ENCODE assay signal across 7 cellular contexts in the genomic region with DNA sequence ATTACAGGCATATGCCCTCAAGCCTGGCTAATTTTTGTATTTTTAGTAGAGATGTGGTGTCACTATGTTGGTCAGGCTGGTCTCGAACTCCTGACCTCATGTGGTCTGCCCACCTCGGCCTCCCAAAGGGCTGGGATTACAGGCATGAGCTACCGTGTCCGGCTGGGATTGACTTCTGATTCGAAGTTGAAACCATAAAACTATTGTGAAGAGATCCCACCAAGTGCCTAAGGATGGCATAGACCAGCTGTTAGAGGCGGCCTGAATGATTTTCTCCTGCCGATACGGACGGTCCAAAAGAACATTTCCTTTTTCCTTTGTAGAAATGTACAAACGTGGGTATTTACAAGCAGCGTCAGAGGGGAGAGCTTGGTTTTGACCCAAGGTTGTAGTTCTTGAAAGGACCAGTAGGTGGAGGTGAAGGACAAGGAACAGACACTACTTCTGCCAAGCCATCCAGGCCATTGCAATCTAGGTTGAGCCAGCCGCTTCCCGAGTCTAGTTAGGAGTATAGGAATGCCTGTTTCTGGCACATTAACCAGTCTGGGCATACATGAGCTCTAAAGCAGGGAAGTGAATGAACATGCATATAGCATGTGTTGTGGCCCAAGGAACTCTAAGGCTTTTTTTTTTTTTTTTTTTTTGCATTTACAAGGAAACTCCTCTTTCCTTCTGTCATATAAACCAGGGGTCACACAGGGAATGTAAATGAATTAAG. TPM values are rescaled to one million over a fixed set of nuclear protein-coding genes. Genes with fewer than 3 reads are reported as not detected.
DNase-seq lines count a peak whose midpoint lies in the region; ATAC-seq and TF ChIP-seq lines count a peak whose summit lies in the region.

No MANE protein-coding gene starts in this region.

- H3K36me3 Mint-ChIP-seq in activated T-cell treated with anti-CD3 and anti-CD28 coated beads, Interleukin-2, amount 50 U/mL, for 72 hours (ENCODE audit: insufficient read depth in 2 of 2): no peaks in the 10 kb centered on the region

- H3K4me1 Mint-ChIP-seq in activated T-cell treated with anti-CD3 and anti-CD28 coated beads, Interleukin-2, amount 50 U/mL, for 72 hours (ENCODE audit: low read depth): peaks cover under 1% of the 10 kb centered on the region

- H3K9me3 ChIP-seq in Loucy (ENCODE audit: insufficient read depth, low read depth, low read length): no peaks in the 10 kb centered on the region
- no peaks in the 10 kb centered on the region for H3K9me3 ChIP-seq in upper lobe of right lung

- peaks cover 40% of the 10 kb centered on the region for H3K27me3 Mint-ChIP-seq in activated T-cell treated with anti-CD3 and anti-CD28 coated beads, Interleukin-2, amount 50 U/mL, for 72 hours (ENCODE audit: low read depth)

- H4K20me1 ChIP-seq in Loucy (ENCODE audit: insufficient read depth, low read length, poor library complexity, severe bottlenecking): no peaks in the 10 kb centered on the region

- H3K4me1 ChIP-seq in Loucy (ENCODE audit: insufficient read depth, low read length, poor library complexity, severe bottlenecking) (no peaks in the 10 kb centered on the region), upper lobe of right lung (no peaks in the 10 kb centered on the region)

- DNase-seq in RPMI7951 (ENCODE audit: low read depth): peak; percentile 92
- peak; percentile 68 to 78 for DNase-seq in activated T-cell treated with anti-CD3 and anti-CD28 coated beads, Interleukin-2, amount 50 U/mL, for 72 hours
- DNase-seq in fibroblast of pulmonary artery (ENCODE audit: low read depth): peak; percentile 93
- peak in 48 of 56 donors; percentile 5 to 83 (median 40) for DNase-seq in nucleus accumbens (lab: John Stamatoyannopoulos, UW)
- no peak for DNase-seq in upper lobe of right lung

- H3K27me3 ChIP-seq in Loucy (ENCODE audit: insufficient read depth, low read length, poor library complexity, severe bottlenecking) (no peaks in the 10 kb centered on the region), upper lobe of right lung (peaks cover 29% of the 10 kb centered on the region)

- H3K4me3 ChIP-seq in Loucy (ENCODE audit: low read length, poor library complexity, severe bottlenecking) (no peak overlapping the region), fibroblast of pulmonary artery (replicated peaks; ENCODE audit: low read depth, low read length) (no peak overlapping the region), upper lobe of right lung (no peak overlapping the region)

- H3K36me3 ChIP-seq in Loucy (ENCODE audit: insufficient read depth, low read length) (no peaks in the 10 kb centered on the region), upper lobe of right lung (no peaks in the 10 kb centered on the region)

- H2AFZ ChIP-seq in Loucy (ENCODE audit: low read length): peak overlapping the region; percentile 71

- H3K27ac Mint-ChIP-seq in activated T-cell treated with anti-CD3 and anti-CD28 coated beads, Interleukin-2, amount 50 U/mL, for 72 hours: no peak overlapping the region

- no peak overlapping the region for H3K4me3 Mint-ChIP-seq in activated T-cell treated with anti-CD3 and anti-CD28 coated beads, Interleukin-2, amount 50 U/mL, for 72 hours

- H3K9me3 Mint-ChIP-seq in activated T-cell treated with anti-CD3 and anti-CD28 coated beads, Interleukin-2, amount 50 U/mL, for 72 hours: no peaks in the 10 kb centered on the region

- H3K4me2 ChIP-seq in Loucy (ENCODE audit: low read depth, low read length, poor library complexity, severe bottlenecking): no peak overlapping the region

- TF ChIP-seq CTCF in GM12874 (IDR thresholded peaks at IDR 0.05; ENCODE audit: insufficient read depth, low read depth, low read length) (peak; percentile 80), Loucy (conservative IDR thresholded peaks at IDR 0.05; ENCODE audit: low read length) (peak; percentile 82), fibroblast of pulmonary artery (IDR thresholded peaks at IDR 0.05; ENCODE audit: low read length, missing control alignments) (peak; percentile 93), upper lobe of right lung (IDR thresholded peaks at IDR 0.05) (peak; percentile 90)

- no peaks in the 10 kb centered on the region for H3K79me2 ChIP-seq in Loucy (ENCODE audit: insufficient read depth, low read length)

- ATAC-seq in activated T-cell treated with anti-CD3 and anti-CD28 coated beads, Interleukin-2, amount 50 U/mL, for 72 hours (replicated peaks in 1 of 2): peak; percentile 81
- ATAC-seq in upper lobe of right lung: peak; percentile 98

- no peak overlapping the region for H3K9ac ChIP-seq in Loucy (ENCODE audit: low read depth, low read length, poor library complexity, severe bottlenecking)

- intact Hi-C loops in upper lobe of right lung (cut with DNase I): loop anchor here (5.0 kb wide), 1 partner anchor 320 kb away; no protein-coding TSS in a partner anchor

- no peaks in the 10 kb centered on the region for H3F3A ChIP-seq in Loucy (ENCODE audit: low read depth)

- no peaks in the 10 kb centered on the region for H3K9me2 ChIP-seq in Loucy (replicated peaks; ENCODE audit: low read depth, low read length)

- H3K27ac ChIP-seq in upper lobe of right lung: no peak overlapping the region

RNA-seq across cellular contexts. Expression of a gene that starts 29.0 kb away (rescaled TPM):
- total RNA-seq in RPMI7951 (2014; rRNA removed; shearing (Covaris generic)): 10.1 and 12.1 TPM in 2 replicates
- 1 to 10 TPM; 4.1 to 4.2 TPM for total RNA-seq in activated T-cell treated with anti-CD3 and anti-CD28 coated beads, Interleukin-2, amount 50 U/mL, for 72 hours
- 3.4 TPM for total RNA-seq in upper lobe of right lung

RNA-seq across cellular contexts. Expression of a gene that starts 29.3 kb away (rescaled TPM):
- total RNA-seq in RPMI7951 (2014; rRNA removed; shearing (Covaris generic)): 188 and 215 TPM in 2 replicates
- total RNA-seq in activated T-cell treated with anti-CD3 and anti-CD28 coated beads, Interleukin-2, amount 50 U/mL, for 72 hours: 10 to 100 TPM; 56.6 to 64.3 TPM
- 30.2 TPM for total RNA-seq in upper lobe of right lung

RNA-seq across cellular contexts. Expression of a gene that starts 35.3 kb away (rescaled TPM):
- 7.7 and 17.9 TPM in 2 replicates for total RNA-seq in RPMI7951 (2014; rRNA removed; shearing (Covaris generic))
- total RNA-seq in activated T-cell treated with anti-CD3 and anti-CD28 coated beads, Interleukin-2, amount 50 U/mL, for 72 hours: 1 to 10 TPM; 1.6 to 4.0 TPM
- not detected for total RNA-seq in upper lobe of right lung

RNA-seq across cellular contexts. Expression of a gene that starts 56.4 kb away (rescaled TPM):
- 36.3 and 43.1 TPM in 2 replicates for total RNA-seq in RPMI7951 (2014; rRNA removed; shearing (Covaris generic))
- total RNA-seq in activated T-cell treated with anti-CD3 and anti-CD28 coated beads, Interleukin-2, amount 50 U/mL, for 72 hours: 10 to 100 TPM; 62.3 to 72.2 TPM
- total RNA-seq in upper lobe of right lung: 54.1 TPM
